3 cellular contexts compared by ENCODE assay signal in genomic region chr19:49514151-49514550, GRCh38.
TF ChIP-seq lines count a peak whose summit lies in the region.

No MANE protein-coding gene starts in this region.

TF ChIP-seq in SK-N-SH, 30 proteins besides CTCF, POLR2A, EP300 and RAD21:
- no peak for TF ChIP-seq MXI1 (IDR thresholded peaks at IDR 0.05; ENCODE audit: low read depth, low read length)
- TF ChIP-seq FOXJ3 (CRISPR knock-in tag; IDR thresholded peaks at IDR 0.05) = no peak

TF ChIP-seq in SK-N-SH treated with all-trans-retinoic acid at 6 μM for 48 hours, 23 proteins besides CTCF, POLR2A, EP300 and RAD21:
- TF ChIP-seq ZNF70 (CRISPR knock-in tag; IDR thresholded peaks at IDR 0.05) = no peak
- TF ChIP-seq CSRNP3 (CRISPR knock-in tag; IDR thresholded peaks at IDR 0.05) = no peak
- no peak for TF ChIP-seq ESRRG (CRISPR knock-in tag; IDR thresholded peaks at IDR 0.05)
- TF ChIP-seq, protein P1, sequence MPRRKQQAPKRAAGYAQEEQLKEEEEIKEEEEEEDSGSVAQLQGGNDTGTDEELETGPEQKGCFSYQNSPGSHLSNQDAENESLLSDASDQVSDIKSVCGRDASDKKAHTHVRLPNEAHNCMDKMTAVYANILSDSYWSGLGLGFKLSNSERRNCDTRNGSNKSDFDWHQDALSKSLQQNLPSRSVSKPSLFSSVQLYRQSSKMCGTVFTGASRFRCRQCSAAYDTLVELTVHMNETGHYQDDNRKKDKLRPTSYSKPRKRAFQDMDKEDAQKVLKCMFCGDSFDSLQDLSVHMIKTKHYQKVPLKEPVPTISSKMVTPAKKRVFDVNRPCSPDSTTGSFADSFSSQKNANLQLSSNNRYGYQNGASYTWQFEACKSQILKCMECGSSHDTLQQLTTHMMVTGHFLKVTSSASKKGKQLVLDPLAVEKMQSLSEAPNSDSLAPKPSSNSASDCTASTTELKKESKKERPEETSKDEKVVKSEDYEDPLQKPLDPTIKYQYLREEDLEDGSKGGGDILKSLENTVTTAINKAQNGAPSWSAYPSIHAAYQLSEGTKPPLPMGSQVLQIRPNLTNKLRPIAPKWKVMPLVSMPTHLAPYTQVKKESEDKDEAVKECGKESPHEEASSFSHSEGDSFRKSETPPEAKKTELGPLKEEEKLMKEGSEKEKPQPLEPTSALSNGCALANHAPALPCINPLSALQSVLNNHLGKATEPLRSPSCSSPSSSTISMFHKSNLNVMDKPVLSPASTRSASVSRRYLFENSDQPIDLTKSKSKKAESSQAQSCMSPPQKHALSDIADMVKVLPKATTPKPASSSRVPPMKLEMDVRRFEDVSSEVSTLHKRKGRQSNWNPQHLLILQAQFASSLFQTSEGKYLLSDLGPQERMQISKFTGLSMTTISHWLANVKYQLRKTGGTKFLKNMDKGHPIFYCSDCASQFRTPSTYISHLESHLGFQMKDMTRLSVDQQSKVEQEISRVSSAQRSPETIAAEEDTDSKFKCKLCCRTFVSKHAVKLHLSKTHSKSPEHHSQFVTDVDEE (CRISPR knock-in tag; IDR thresholded peaks at IDR 0.05) = no peak
- no peak for TF ChIP-seq ZNF8 (CRISPR knock-in tag; IDR thresholded peaks at IDR 0.05)
- no peak for TF ChIP-seq CSDC2 (CRISPR knock-in tag; IDR thresholded peaks at IDR 0.05)
- TF ChIP-seq TCF4 (CRISPR knock-in tag; IDR thresholded peaks at IDR 0.05; ENCODE audit: borderline replicate concordance) = no peak
- no peak for TF ChIP-seq PPARA (CRISPR knock-in tag; IDR thresholded peaks at IDR 0.05; ENCODE audit: borderline replicate concordance)
- TF ChIP-seq ARNTL (CRISPR knock-in tag; IDR thresholded peaks at IDR 0.05; ENCODE audit: borderline replicate concordance, low read depth) = no peak
- no peak for TF ChIP-seq BACH2 (CRISPR knock-in tag; IDR thresholded peaks at IDR 0.05; ENCODE audit: borderline replicate concordance)

TF ChIP-seq in H1, 55 proteins besides CTCF, POLR2A, EP300 and RAD21:
- TF ChIP-seq KDM4A (IDR thresholded peaks at IDR 0.05; ENCODE audit: low read depth, low read length, severe bottlenecking) (no peak), BACH1 (IDR thresholded peaks at IDR 0.05; ENCODE audit: low read length) (no peak), CBX5 (IDR thresholded peaks at IDR 0.05; ENCODE audit: low read depth, low read length) (no peak), CREB1 (IDR thresholded peaks at IDR 0.05) (no peak), MAFK (IDR thresholded peaks at IDR 0.05; ENCODE audit: low read depth, low read length) (no peak), KDM1A (IDR thresholded peaks at IDR 0.05; ENCODE audit: borderline replicate concordance, low read length) (no peak), YY1 (IDR thresholded peaks at IDR 0.05; ENCODE audit: low read depth, low read length) (no peak), JUND (IDR thresholded peaks at IDR 0.05; ENCODE audit: low read length) (no peak), GTF2F1 (IDR thresholded peaks at IDR 0.05; ENCODE audit: borderline replicate concordance, low read depth, low read length) (no peak), RBBP5 (IDR thresholded peaks at IDR 0.05; ENCODE audit: borderline replicate concordance, low read depth, low read length) (no peak), FOSL1 (IDR thresholded peaks at IDR 0.05; ENCODE audit: insufficient read depth, low read depth, low read length) (no peak), CHD1 (IDR thresholded peaks at IDR 0.05; ENCODE audit: low read depth, low read length) (no peak), TCF12 (IDR thresholded peaks at IDR 0.05; ENCODE audit: low read depth, low read length) (no peak), EZH2 (IDR thresholded peaks at IDR 0.05; ENCODE audit: low read depth, low read length, severe bottlenecking) (no peak), SAP30 (IDR thresholded peaks at IDR 0.05; ENCODE audit: insufficient read depth, insufficient replicate concordance, low read length) (no peak)
TF ChIP-seq in H1: peak in this region for 0.
